Comparison of ENCODE assay signal across 9 cellular contexts in the genomic region with DNA sequence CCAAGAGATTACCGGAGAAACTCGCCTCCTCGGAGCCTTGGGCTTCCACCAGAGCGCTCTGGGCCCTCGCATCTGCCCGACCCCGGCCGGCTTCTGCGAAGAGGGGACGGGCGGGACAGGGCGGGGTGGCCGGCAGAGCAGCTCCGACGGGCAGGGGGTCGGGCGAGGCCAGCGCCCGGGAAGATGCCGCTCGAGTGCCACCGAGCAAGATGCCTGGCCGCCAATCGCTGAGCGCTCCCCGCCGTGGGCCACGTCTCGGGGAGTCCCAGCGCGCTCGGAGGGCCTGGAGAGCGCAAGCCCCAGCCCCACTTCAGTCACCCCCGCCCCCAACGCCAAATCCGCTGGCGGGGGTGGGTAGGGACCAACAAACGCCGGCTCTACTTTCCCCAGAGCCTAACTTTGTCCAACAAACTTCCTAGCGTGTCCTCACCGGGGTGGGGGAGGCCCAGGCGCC. TPM values are rescaled to one million over a fixed set of nuclear protein-coding genes. Genes with fewer than 3 reads are reported as not detected.
A peak's percentile ranks its signal among the peaks of the same experiment; 100 is the strongest.
DNase-seq lines count a peak whose midpoint lies in the region; ATAC-seq and TF ChIP-seq lines count a peak whose summit lies in the region.
"Had no signal": no experiment of that assay in that cellular context is flagged by ENCODE, and none has a peak within 500 bp of the region (broad histone marks: within the 10 kb centered on the region; RNA-seq: fewer than 3 reads in every experiment).

No MANE protein-coding gene starts in this region.

- peak; percentile 41 for ATAC-seq in HG02852 (IDR thresholded peaks at IDR 0.05; ENCODE audit: unreplicated experiment)

- TF ChIP-seq CTCF in fibroblast of pulmonary artery (IDR thresholded peaks at IDR 0.05; ENCODE audit: low read length, missing control alignments) (no peak), osteoblast (IDR thresholded peaks at IDR 0.05; ENCODE audit: extremely low read depth, low read depth, low read length) (no peak)

- H3K4me1 ChIP-seq in osteoblast (ENCODE audit: insufficient read depth, low read length), result peaks cover 35% of the 10 kb centered on the region

- intact Hi-C loops in posterior vena cava (cut with DNase I), result loop anchor here in 1 of 2 donors (2.0 kb wide), 1 partner anchor 20 kb away; no protein-coding TSS in a partner anchor

- H4K20me1 ChIP-seq in osteoblast (ENCODE audit: insufficient read depth, low read length), result peaks cover 32% of the 10 kb centered on the region

- H3K4me3 ChIP-seq in fibroblast of pulmonary artery (replicated peaks; ENCODE audit: low read depth, low read length) (peak overlapping the region; percentile 91), osteoblast (ENCODE audit: insufficient read depth, low read length) (peak overlapping the region; percentile 74)

- peak overlapping the region; percentile 37 for H3K27ac ChIP-seq in osteoblast (ENCODE audit: low read depth, low read length)
- H3K27ac ChIP-seq: C4-2B had no signal

- peaks cover 51% of the 10 kb centered on the region for H3K79me2 ChIP-seq in osteoblast (ENCODE audit: insufficient read depth, low read length)

- H3K9me3 ChIP-seq in osteoblast (ENCODE audit: low read depth, low read length), result no peaks in the 10 kb centered on the region

- H3K27me3 ChIP-seq in osteoblast (ENCODE audit: insufficient read depth, low read length), result no peaks in the 10 kb centered on the region

- DNase-seq in NCI-H2227 (lab: John Stamatoyannopoulos, UW; ENCODE audit: unreplicated experiment), result peak; percentile 47
- DNase-seq in NCI-H2227 treated with DMSO at 0.1 percent for 48 hours (lab: John Stamatoyannopoulos, UW), result no peak
- DNase-seq in T1000 (lab: John Stamatoyannopoulos, UW), result peak; percentile 31
- DNase-seq in fibroblast of pulmonary artery (ENCODE audit: low read depth), result no peak
- DNase-seq in osteoblast (ENCODE audit: insufficient read length, low spot score, missing footprints), result peak; percentile 73
- DNase-seq in posterior vena cava (ENCODE audit: low spot score), result no peak
- no peak for DNase-seq in HPDE6-E6E7 (ENCODE audit: extremely low spot score)

- H2AFZ ChIP-seq in osteoblast (ENCODE audit: low read length), result peak overlapping the region; percentile 73

- H3K36me3 ChIP-seq in osteoblast (ENCODE audit: insufficient read depth, low read length), result peaks cover 4% of the 10 kb centered on the region

- peak overlapping the region; percentile 94 for H3K4me2 ChIP-seq in osteoblast (ENCODE audit: insufficient read depth, low read length)

RNA-seq across cellular contexts. Expression of a gene that starts 0.5 kb away (rescaled TPM):
- total RNA-seq in osteoblast (34.0 and 37.1 TPM in 2 replicates), posterior vena cava (10 to 100 TPM; 10.4 to 17.5 TPM)

Comparison
In these comparisons a context has a peak if more than half of its experiments do, and no peak if none do; other contexts are left out.
1. DNase-seq: peak in NCI-H2227 (single experiment), T1000 (single experiment) and osteoblast (single experiment); none in NCI-H2227 treated with DMSO at 0.1 percent for 48 hours (single experiment), fibroblast of pulmonary artery (single experiment), posterior vena cava (single experiment) and HPDE6-E6E7 (single experiment).